Comparison of ENCODE assay signal across 28 cellular contexts in the genomic region with DNA sequence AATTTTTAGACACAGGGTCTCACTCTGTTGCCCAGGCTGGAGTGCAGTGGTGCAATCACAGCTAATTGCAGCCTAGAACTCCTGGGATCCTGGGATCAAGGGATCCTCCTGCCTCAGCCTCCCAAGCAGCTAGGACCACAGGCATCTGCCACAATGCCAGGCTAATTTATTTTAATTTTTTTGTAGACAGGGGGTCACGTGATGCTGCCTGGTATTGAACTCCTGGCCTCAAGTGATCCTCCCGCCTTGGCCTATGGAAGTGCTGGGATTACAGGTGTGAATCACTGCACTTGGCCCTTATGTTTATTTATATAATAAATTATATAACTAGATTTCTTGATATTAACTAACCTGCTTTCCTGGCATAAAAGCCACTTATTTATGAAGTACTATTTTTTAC.
"Had no signal": no experiment of that assay in that cellular context is flagged by ENCODE, and none has a peak within 500 bp of the region (broad histone marks: within the 10 kb centered on the region; RNA-seq: fewer than 3 reads in every experiment).

No MANE protein-coding gene starts in this region.

- ATAC-seq: effector memory CD8-positive, alpha-beta T cell; esophagus mucosa; gastrocnemius medialis; gastroesophageal sphincter; heart left ventricle; heart right ventricle had no signal

- H3K4me3 ChIP-seq: colonic mucosa, coronary artery, dorsolateral prefrontal cortex, esophagus muscularis mucosa, esophagus squamous epithelium, gastrocnemius medialis, gastroesophageal sphincter, heart left ventricle, heart right ventricle had no signal

- H3K9me3 ChIP-seq: colonic mucosa, esophagus muscularis mucosa, esophagus squamous epithelium, gastrocnemius medialis had no signal

- H3K27ac ChIP-seq: colonic mucosa, coronary artery, dorsolateral prefrontal cortex, epithelial cell of prostate, esophagus muscularis mucosa, esophagus squamous epithelium, foreskin keratinocyte, gastrocnemius medialis, gastroesophageal sphincter, heart left ventricle, heart right ventricle had no signal

- H3K36me3 ChIP-seq: colonic mucosa, esophagus muscularis mucosa, esophagus squamous epithelium, gastrocnemius medialis, gastroesophageal sphincter, heart left ventricle, heart right ventricle had no signal

- FAIRE-seq: colon, endometrium, endothelial cell of umbilical vein, frontal cortex had no signal

- H3K4me1 ChIP-seq: colonic mucosa, esophagus muscularis mucosa, esophagus squamous epithelium, foreskin keratinocyte, gastrocnemius medialis, gastroesophageal sphincter, heart left ventricle, heart right ventricle had no signal

- DNase-seq: colonic mucosa; cortex of kidney; dermis blood vessel endothelial cell; dorsolateral prefrontal cortex; effector CD4-positive, alpha-beta T cell; effector CD8-positive, alpha-beta T cell; effector memory CD4-positive, alpha-beta T cell; effector memory CD8-positive, alpha-beta T cell; endodermal cell; erythroblast; esophagus squamous epithelium; foreskin fibroblast; foreskin melanocyte; gastrocnemius medialis; glutamatergic neuron; head of caudate nucleus; heart left ventricle; heart right ventricle had no signal

- H3K27me3 ChIP-seq: colonic mucosa, dorsolateral prefrontal cortex, esophagus muscularis mucosa, esophagus squamous epithelium, foreskin keratinocyte, gastrocnemius medialis, gastroesophageal sphincter, heart right ventricle had no signal
